ENCODE assay signal across 8 cellular contexts in genomic region chr4:169271692-169272007, GRCh38. TPM values are rescaled to one million over a fixed set of nuclear protein-coding genes. Genes with fewer than 3 reads are reported as not detected.
DNase-seq lines count a peak whose midpoint lies in the region; ATAC-seq and TF ChIP-seq lines count a peak whose summit lies in the region.

No MANE protein-coding gene starts in this region.

- CTCF ChIA-PET in CD8-positive, alpha-beta T cell (lab: Charles Lee): interaction anchor here (0.8 kb wide), 1 partner anchor 66 kb away, joined by 3 read pairs; no protein-coding TSS in a partner anchor

- no peaks in the 10 kb centered on the region for H3K9me3 ChIP-seq in CD8-positive, alpha-beta T cell (ENCODE audit: low read length)

- POLR2A ChIA-PET in CD8-positive, alpha-beta T cell (lab: Charles Lee): no interaction called here

- H3K36me3 Mint-ChIP-seq in CD8-positive, alpha-beta T cell: no peaks in the 10 kb centered on the region
- H3K36me3 Mint-ChIP-seq in IgD-negative memory B cell (no peaks in the 10 kb centered on the region), neural crest cell (ENCODE audit: low read depth) (no peaks in the 10 kb centered on the region)
- peaks cover 4% of the 10 kb centered on the region for H3K36me3 Mint-ChIP-seq in effector memory CD8-positive, alpha-beta T cell (ENCODE audit: insufficient read depth)

- no peak for TF ChIP-seq CTCF in CD8-positive, alpha-beta T cell (IDR thresholded peaks at IDR 0.05)
- no peak for TF ChIP-seq CTCF in neural crest cell (conservative IDR thresholded peaks at IDR 0.05)

- H3K4me3 ChIP-seq in CD8-positive, alpha-beta T cell (ENCODE audit: low read depth, low read length): no peak overlapping the region

- H3K9me3 Mint-ChIP-seq in CD8-positive, alpha-beta T cell: no peaks in the 10 kb centered on the region
- no peaks in the 10 kb centered on the region for H3K9me3 Mint-ChIP-seq in IgD-negative memory B cell
- H3K9me3 Mint-ChIP-seq in effector memory CD8-positive, alpha-beta T cell: no peaks in the 10 kb centered on the region
- no peaks in the 10 kb centered on the region for H3K9me3 Mint-ChIP-seq in neural crest cell

- intact Hi-C loops in CD8-positive, alpha-beta T cell (cut with DNase I, micrococcal nuclease): no loop called here

- DNase-seq in CD8-positive, alpha-beta T cell: no peak
- DNase-seq in effector memory CD8-positive, alpha-beta T cell: no peak
- DNase-seq in neural crest cell (ENCODE audit: low read depth, low spot score) (no peak), A172 (ENCODE audit: low spot score) (no peak), NCI-H2171 (lab: John Stamatoyannopoulos, UW) (no peak), MV-4-11 (lab: John Stamatoyannopoulos, UW) (no peak)

- H3K36me3 ChIP-seq in CD8-positive, alpha-beta T cell (ENCODE audit: insufficient read depth, low read length): no peaks in the 10 kb centered on the region

- H3K27me3 ChIP-seq in CD8-positive, alpha-beta T cell (ENCODE audit: insufficient read depth, low read length): peaks cover 17% of the 10 kb centered on the region

- H3K27ac ChIP-seq in CD8-positive, alpha-beta T cell (ENCODE audit: low read depth, low read length): no peak overlapping the region

- H3K27ac Mint-ChIP-seq in CD8-positive, alpha-beta T cell: no peak overlapping the region
- peak overlapping the region in 1 of 3 donors; percentile 73 for H3K27ac Mint-ChIP-seq in IgD-negative memory B cell
- no peak overlapping the region for H3K27ac Mint-ChIP-seq in effector memory CD8-positive, alpha-beta T cell
- no peak overlapping the region for H3K27ac Mint-ChIP-seq in neural crest cell (ENCODE audit: unreplicated experiment)

- H3K4me1 ChIP-seq in CD8-positive, alpha-beta T cell (ENCODE audit: insufficient read depth, low read length): peaks cover 9% of the 10 kb centered on the region

- no peak for ATAC-seq in CD8-positive, alpha-beta T cell
- ATAC-seq in effector memory CD8-positive, alpha-beta T cell (replicated peaks): no peak
- ATAC-seq in HG03469 (IDR thresholded peaks at IDR 0.05; ENCODE audit: unreplicated experiment): no peak

- peaks cover 61% of the 10 kb centered on the region for H3K27me3 Mint-ChIP-seq in CD8-positive, alpha-beta T cell (ENCODE audit: low read depth)
- H3K27me3 Mint-ChIP-seq in IgD-negative memory B cell (peaks cover 5% of the 10 kb centered on the region), neural crest cell (ENCODE audit: low read depth) (peaks cover 4% of the 10 kb centered on the region)
- H3K27me3 Mint-ChIP-seq in effector memory CD8-positive, alpha-beta T cell: peaks cover 49 to 73% of the 10 kb centered on the region in 2 donors

- H3K4me1 Mint-ChIP-seq in CD8-positive, alpha-beta T cell (ENCODE audit: low read depth): peaks cover 15% of the 10 kb centered on the region
- H3K4me1 Mint-ChIP-seq in IgD-negative memory B cell (peaks cover 17 to 24% (median 24%) of the 10 kb centered on the region in 3 donors), neural crest cell (peaks cover 25% of the 10 kb centered on the region)
- peaks cover 2 to 5% of the 10 kb centered on the region in 2 donors for H3K4me1 Mint-ChIP-seq in effector memory CD8-positive, alpha-beta T cell (ENCODE audit: low read depth in 2 of 2)

- H3K4me3 Mint-ChIP-seq in CD8-positive, alpha-beta T cell: peak overlapping the region; percentile 52
- H3K4me3 Mint-ChIP-seq in IgD-negative memory B cell (peak overlapping the region; percentile 80 to 97 (median 86)), neural crest cell (peak overlapping the region; percentile 83)
- peak overlapping the region; percentile 64 to 69 for H3K4me3 Mint-ChIP-seq in effector memory CD8-positive, alpha-beta T cell

RNA-seq across cellular contexts. Expression of gene SH3RF1, which starts 0.9 kb away (rescaled TPM):
- total RNA-seq in CD8-positive, alpha-beta T cell: not detected
- 2.2 TPM for polyA plus RNA-seq in IgD-negative memory B cell
- 18.6 and 21.2 TPM in 2 replicates for total RNA-seq in neural crest cell
- 8.3 and 11.0 TPM in 2 replicates for total RNA-seq in A172 (2014; rRNA removed; shearing (Covaris generic))
